In genomic region chr11:118629761-118630661, GRCh38 we compare ENCODE assay signal across 16 cellular contexts. TPM values are rescaled to one million over a fixed set of nuclear protein-coding genes. Genes with fewer than 3 reads are reported as not detected.
DNase-seq lines count a peak whose midpoint lies in the region; ATAC-seq and TF ChIP-seq lines count a peak whose summit lies in the region.
"Had no signal": no experiment of that assay in that cellular context is flagged by ENCODE, and none has a peak within 500 bp of the region (broad histone marks: within the 10 kb centered on the region; RNA-seq: fewer than 3 reads in every experiment).

No MANE protein-coding gene starts in this region.

- peak overlapping the region; percentile 55; the same call in 1 of the 2 replicates for H3K27ac Mint-ChIP-seq in WTC11
- no peak overlapping the region for H3K27ac Mint-ChIP-seq in T-helper 17 cell
- H3K27ac Mint-ChIP-seq in activated T-cell treated with anti-CD3 and anti-CD28 coated beads, Interleukin-2, amount 50 U/mL, for 72 hours, result no peak overlapping the region
- H3K27ac Mint-ChIP-seq: GM23338 had no signal

- H2AK5ac ChIP-seq in trophoblast cell (ENCODE audit: low read length), result no peak overlapping the region

- H3K4me1 Mint-ChIP-seq in WTC11 (peaks cover 20% of the 10 kb centered on the region), T-helper 17 cell (peaks cover 2% of the 10 kb centered on the region)
- no peaks in the 10 kb centered on the region for H3K4me1 Mint-ChIP-seq in activated T-cell treated with anti-CD3 and anti-CD28 coated beads, Interleukin-2, amount 50 U/mL, for 72 hours (ENCODE audit: low read depth)

- H3K27me3 Mint-ChIP-seq in WTC11 (ENCODE audit: low read depth) (no peaks in the 10 kb centered on the region), T-helper 17 cell (peaks cover 10% of the 10 kb centered on the region)
- H3K27me3 Mint-ChIP-seq in activated T-cell treated with anti-CD3 and anti-CD28 coated beads, Interleukin-2, amount 50 U/mL, for 72 hours (ENCODE audit: low read depth), result no peaks in the 10 kb centered on the region

- POLR2A ChIA-PET in WTC11 (lab: Charles Lee), result interaction anchor here (0.6 kb wide), 1 partner anchor 448 kb away, joined by 4 read pairs; no protein-coding TSS in a partner anchor

- H3K4me3 Mint-ChIP-seq in WTC11, result no peak overlapping the region
- no peak overlapping the region for H3K4me3 Mint-ChIP-seq in T-helper 17 cell
- H3K4me3 Mint-ChIP-seq in activated T-cell treated with anti-CD3 and anti-CD28 coated beads, Interleukin-2, amount 50 U/mL, for 72 hours, result no peak overlapping the region
- H3K4me3 Mint-ChIP-seq: GM23338 had no signal

- H3K9me3 ChIP-seq in trophoblast cell (ENCODE audit: insufficient read depth, low read depth, low read length) (peaks cover 1% of the 10 kb centered on the region), T-helper 17 cell (ENCODE audit: control insufficient read depth, low read length, poor library complexity, severe bottlenecking) (no peaks in the 10 kb centered on the region)

- peaks cover 13% of the 10 kb centered on the region for H3K36me3 Mint-ChIP-seq in WTC11
- peaks cover 2% of the 10 kb centered on the region for H3K36me3 Mint-ChIP-seq in T-helper 17 cell (ENCODE audit: low read depth)
- no peaks in the 10 kb centered on the region for H3K36me3 Mint-ChIP-seq in activated T-cell treated with anti-CD3 and anti-CD28 coated beads, Interleukin-2, amount 50 U/mL, for 72 hours (ENCODE audit: insufficient read depth in 2 of 2)

- no peaks in the 10 kb centered on the region for H3K27me3 ChIP-seq in trophoblast cell (ENCODE audit: insufficient read depth, low read length)

- H4K91ac ChIP-seq in trophoblast cell (ENCODE audit: low read depth, low read length), result no peak overlapping the region

- no peak overlapping the region for H3K27ac ChIP-seq in trophoblast cell (ENCODE audit: low read depth, low read length)

- H2BK120ac ChIP-seq in trophoblast cell (ENCODE audit: insufficient read depth, low read length, poor library complexity), result no peak overlapping the region

- H2BK5ac ChIP-seq in trophoblast cell (ENCODE audit: low read depth, low read length, poor library complexity), result no peak overlapping the region

- DNase-seq in HT-29 (ENCODE audit: low spot score) (peak; percentile 60), WTC11 (ENCODE audit: low spot score) (no peak), left colon (peak; percentile 78 to 81), trophoblast cell (no peak), T-helper 17 cell (no peak)
- no peak for DNase-seq in activated T-cell treated with anti-CD3 and anti-CD28 coated beads, Interleukin-2, amount 50 U/mL, for 72 hours
- DNase-seq: activated CD8-positive, alpha-beta memory T cell treated with anti-CD3 and anti-CD28 coated beads, Interleukin-2, amount 50 U/mL, for 4 hours; Calu3; GF-D8; NCI-H2171 treated with DMSO at 0.1 percent for 48 hours; stimulated activated CD4-positive, alpha-beta T cell treated with anti-CD3 and anti-CD28 coated beads, Interleukin-1b, Interleukin-23, amount 100 ng/mL, for 48 hours had no signal

- TF ChIP-seq CTCF in WTC11 (IDR thresholded peaks at IDR 0.05), result no peak

- no peaks in the 10 kb centered on the region for H3K79me2 ChIP-seq in trophoblast cell (ENCODE audit: control insufficient read depth, insufficient read depth, low read length, poor library complexity)

- peaks cover 9 to 13% of the 10 kb centered on the region in 2 experiments for H3K4me1 ChIP-seq in trophoblast cell (ENCODE audit: control insufficient read depth in 1 of 2, insufficient read depth in 2 of 2, low read length in 2 of 2)

- no CpG with 5 or more reads among the region's 6 CpGs for WGBS in trophoblast cell (ENCODE audit: extremely low coverage, insufficient coverage, insufficient read length)

- no peak overlapping the region for H3K23ac ChIP-seq in trophoblast cell (ENCODE audit: low read length)

- no peaks in the 10 kb centered on the region for H3K79me1 ChIP-seq in trophoblast cell (ENCODE audit: low read length)

- no peak overlapping the region for H4K12ac ChIP-seq in trophoblast cell (ENCODE audit: low read depth, low read length)

- H3K4me2 ChIP-seq in trophoblast cell (ENCODE audit: low read length), result no peak overlapping the region
- H3K4me2 ChIP-seq: GM23338 had no signal

- H4K8ac ChIP-seq in trophoblast cell (ENCODE audit: low read depth, low read length), result no peak overlapping the region

- no peak overlapping the region for H3K18ac ChIP-seq in trophoblast cell (ENCODE audit: low read length)

- H3K9me3 Mint-ChIP-seq in WTC11, result no peaks in the 10 kb centered on the region
- H3K9me3 Mint-ChIP-seq in activated T-cell treated with anti-CD3 and anti-CD28 coated beads, Interleukin-2, amount 50 U/mL, for 72 hours, result no peaks in the 10 kb centered on the region
- H3K9me3 Mint-ChIP-seq: GM23338 had no signal

- H3K4ac ChIP-seq in trophoblast cell (ENCODE audit: low read depth, low read length), result no peak overlapping the region

- H3K4me3 ChIP-seq in trophoblast cell (ENCODE audit: low read depth, low read length), result peak overlapping the region; percentile 10
- H3K4me3 ChIP-seq: GM23338 had no signal

- H2AFZ ChIP-seq in trophoblast cell (ENCODE audit: insufficient read depth, low read length, poor library complexity), result no peak overlapping the region
- H2AFZ ChIP-seq: GM23338 had no signal

- ATAC-seq in WTC11, result no peak
- peak; percentile 72 for ATAC-seq in left colon
- no peak for ATAC-seq in T-helper 17 cell
- no peak for ATAC-seq in activated T-cell treated with anti-CD3 and anti-CD28 coated beads, Interleukin-2, amount 50 U/mL, for 72 hours (replicated peaks in 1 of 2)
- no peak for ATAC-seq in GM21825 (IDR thresholded peaks at IDR 0.05; ENCODE audit: unreplicated experiment)
- ATAC-seq in GM21447 (IDR thresholded peaks at IDR 0.05; ENCODE audit: unreplicated experiment), result no peak
- ATAC-seq: GM23338 had no signal

- H3K9ac ChIP-seq in trophoblast cell (ENCODE audit: low read length), result no peak overlapping the region

- intact Hi-C loops in left colon (cut with DNase I, micrococcal nuclease), result no loop called here

- no peak overlapping the region for H2BK12ac ChIP-seq in trophoblast cell (ENCODE audit: low read length)

- H3K14ac ChIP-seq in trophoblast cell (ENCODE audit: low read length), result no peak overlapping the region

- peaks cover 54 to 67% of the 10 kb centered on the region in 2 experiments for H3K36me3 ChIP-seq in trophoblast cell (ENCODE audit: control insufficient read depth in 1 of 2, insufficient read depth in 2 of 2, low read length in 2 of 2)

- CTCF ChIA-PET in WTC11 (lab: Charles Lee), result interaction anchor here (1.4 kb wide), 2 partner anchors 20 to 35 kb away, joined by 3 read pairs; no protein-coding TSS in a partner anchor

TF ChIP-seq in WTC11, 78 proteins besides CTCF, POLR2A, EP300 and RAD21 (continues in another document):
- TF ChIP-seq ZNF232 (CRISPR knock-in tag; IDR thresholded peaks at IDR 0.05), result no peak
- no peak for TF ChIP-seq ARID4B (CRISPR knock-in tag; IDR thresholded peaks at IDR 0.05; ENCODE audit: borderline replicate concordance)
- no peak for TF ChIP-seq IRF2 (CRISPR knock-in tag; IDR thresholded peaks at IDR 0.05; ENCODE audit: borderline replicate concordance, low read depth)
- no peak for TF ChIP-seq EMX1 (CRISPR knock-in tag; IDR thresholded peaks at IDR 0.05)

RNA-seq across cellular contexts. Expression of gene PHLDB1, which starts 22.6 kb away (rescaled TPM):
- total RNA-seq in HT-29 (2014; rRNA removed; shearing (Covaris generic)), result 207 and 215 TPM in 2 replicates
- 70.4 to 83.1 TPM (median 71.5 TPM) in 3 replicates for total RNA-seq in WTC11 (2021)
- 10 to 100 TPM; 70.3 to 74.1 TPM for total RNA-seq in left colon
- polyA plus RNA-seq in trophoblast cell (2013), result 22.5 and 22.6 TPM in 2 replicates
- total RNA-seq in T-helper 17 cell, result 1 to 10 TPM; 1.8 to 2.6 TPM
- 1 to 10 TPM; 3.6 to 3.8 TPM for total RNA-seq in activated T-cell treated with anti-CD3 and anti-CD28 coated beads, Interleukin-2, amount 50 U/mL, for 72 hours

RNA-seq across cellular contexts. Expression of gene TREH, which starts 49.4 kb away (rescaled TPM):
- total RNA-seq in HT-29 (2014; rRNA removed; shearing (Covaris generic)), result 0.05 TPM in 1 of 2 replicates, not detected in the other
- total RNA-seq in WTC11 (2021) (0.09 TPM in 1 of 3 replicates, not detected in the others), left colon (1 to 10 TPM; 1.2 to 3.3 TPM), T-helper 17 cell (not detected)
- 0.33 and 0.39 TPM in 2 replicates for polyA plus RNA-seq in trophoblast cell (2013)
- total RNA-seq in activated T-cell treated with anti-CD3 and anti-CD28 coated beads, Interleukin-2, amount 50 U/mL, for 72 hours, result not detected
- total RNA-seq: GM23338, kidney epithelial cell, myocyte had no signal

RNA-seq across cellular contexts. Expression of gene ARCN1, which starts 57.8 kb away (rescaled TPM):
- total RNA-seq in HT-29 (2014; rRNA removed; shearing (Covaris generic)), result 79.4 and 84.9 TPM in 2 replicates
- total RNA-seq in WTC11 (2021), result 134 to 154 TPM (median 141 TPM) in 3 replicates
- 100 to 1,000 TPM; 133 to 145 TPM for total RNA-seq in left colon
- 246 and 250 TPM in 2 replicates for polyA plus RNA-seq in trophoblast cell (2013)
- total RNA-seq in T-helper 17 cell, result 10 to 100 TPM; 86.2 to 87.5 TPM
- total RNA-seq in activated T-cell treated with anti-CD3 and anti-CD28 coated beads, Interleukin-2, amount 50 U/mL, for 72 hours, result 100 to 1,000 TPM; 170 to 180 TPM

Comparison
In these comparisons a context has a peak if more than half of its experiments do, and no peak if none do; other contexts are left out.
1. DNase-seq: peak in HT-29 (single experiment) and left colon (2 of 2); none in WTC11 (single experiment), trophoblast cell (0 of 2), T-helper 17 cell (0 of 3) and activated T-cell treated with anti-CD3 and anti-CD28 coated beads, Interleukin-2, amount 50 U/mL, for 72 hours (0 of 2).
2. RNA of gene PHLDB1, which starts 22.6 kb away (total RNA-seq): 207 to 215 TPM in HT-29, 70.4 to 83.1 TPM in WTC11 and 70.3 to 74.1 TPM in left colon; 3.6 to 3.8 TPM in activated T-cell treated with anti-CD3 and anti-CD28 coated beads, Interleukin-2, amount 50 U/mL, for 72 hours and 1.8 to 2.6 TPM in T-helper 17 cell; every median in the first group is over 10 times any median in the second.